9 cellular contexts compared by ENCODE assay signal in genomic region chr9:14910178-14910805, GRCh38. TPM values are rescaled to one million over a fixed set of nuclear protein-coding genes. Genes with fewer than 3 reads are reported as not detected.
A peak's percentile ranks its signal among the peaks of the same experiment; 100 is the strongest.
DNase-seq lines count a peak whose midpoint lies in the region; ATAC-seq, FAIRE-seq and TF ChIP-seq lines count a peak whose summit lies in the region.
"Had no signal": no experiment of that assay in that cellular context is flagged by ENCODE, and none has a peak within 500 bp of the region (broad histone marks: within the 10 kb centered on the region; RNA-seq: fewer than 3 reads in every experiment).

Gene FREM1 (minus strand): TSS chr9:14910428. CDS start chr9:14868977, 41,451 bp downstream.

- no peaks in the 10 kb centered on the region for H3K27me3 ChIP-seq in fibroblast of lung (ENCODE audit: control insufficient read depth, insufficient read depth, low read length)

- H3K27me3 Mint-ChIP-seq in nephron progenitor cell (ENCODE audit: low read depth, poor library complexity): no peaks in the 10 kb centered on the region
- H3K27me3 Mint-ChIP-seq in activated T-cell treated with anti-CD3 and anti-CD28 coated beads, Interleukin-2, amount 50 U/mL, for 24 hours: no peaks in the 10 kb centered on the region
- H3K27me3 Mint-ChIP-seq in activated naive CD4-positive, alpha-beta T cell treated with anti-CD3 and anti-CD28 coated beads for 36 hours (ENCODE audit: low read depth): peaks cover 2% of the 10 kb centered on the region

- no peak within 1 kb of the TSS for H3K27ac Mint-ChIP-seq in nephron progenitor cell
- no peak within 1 kb of the TSS for H3K27ac Mint-ChIP-seq in activated T-cell treated with anti-CD3 and anti-CD28 coated beads, Interleukin-2, amount 50 U/mL, for 24 hours
- H3K27ac Mint-ChIP-seq in activated naive CD4-positive, alpha-beta T cell treated with anti-CD3 and anti-CD28 coated beads for 36 hours: no peak within 1 kb of the TSS

- H3K4me2 ChIP-seq in fibroblast of lung (ENCODE audit: extremely low read depth, insufficient read depth, low read length): no peak within 1 kb of the TSS

- no peaks in the 10 kb centered on the region for H3K36me3 ChIP-seq in fibroblast of lung (ENCODE audit: control insufficient read depth, insufficient read depth, low read length)

- H4K20me1 ChIP-seq in fibroblast of lung (ENCODE audit: control insufficient read depth, extremely low read depth, insufficient read depth, low read length): no peaks in the 10 kb centered on the region

- no peaks in the 10 kb centered on the region for H3K4me1 ChIP-seq in fibroblast of lung (ENCODE audit: control insufficient read depth, extremely low read depth, insufficient read depth, low read length)

- no peaks in the 10 kb centered on the region for H3K79me2 ChIP-seq in fibroblast of lung (ENCODE audit: control insufficient read depth, insufficient read depth, low read length)

- H3K9me3 ChIP-seq in fibroblast of lung (ENCODE audit: control insufficient read depth, insufficient read depth, low read depth, low read length): no peaks in the 10 kb centered on the region

- H3K27ac ChIP-seq in fibroblast of lung (ENCODE audit: insufficient read depth, low read length): no peak within 1 kb of the TSS

- H3K4me3 Mint-ChIP-seq in nephron progenitor cell: no peak within 1 kb of the TSS
- no peak within 1 kb of the TSS for H3K4me3 Mint-ChIP-seq in activated T-cell treated with anti-CD3 and anti-CD28 coated beads, Interleukin-2, amount 50 U/mL, for 24 hours
- H3K4me3 Mint-ChIP-seq in activated naive CD4-positive, alpha-beta T cell treated with anti-CD3 and anti-CD28 coated beads for 36 hours: no peak within 1 kb of the TSS

- no peak for TF ChIP-seq CTCF in fibroblast of lung (conservative IDR thresholded peaks at IDR 0.05 in 1 of 2, IDR thresholded peaks at IDR 0.05 in 1 of 2; ENCODE audit: low read depth in 1 of 2, low read length in 2 of 2)
- no peak for TF ChIP-seq CTCF in nephron progenitor cell (IDR thresholded peaks at IDR 0.05)

- intact Hi-C loops in activated naive CD4-positive, alpha-beta T cell treated with anti-CD3 and anti-CD28 coated beads for 36 hours (cut with micrococcal nuclease): no loop called here

- H2AFZ ChIP-seq in fibroblast of lung (ENCODE audit: low read length): peak within 1 kb of the TSS; percentile 60

- ATAC-seq in GM18868 (IDR thresholded peaks at IDR 0.05; ENCODE audit: unreplicated experiment): no peak

- H3K4me3 ChIP-seq in fibroblast of lung (replicated peaks in 1 of 4; ENCODE audit: control extremely low read depth in 1 of 4, insufficient read depth in 1 of 4, low read depth in 3 of 4, low read length in 4 of 4): peak within 1 kb of the TSS in 2 of 4 experiments; percentile 16 to 26

- no peak within 1 kb of the TSS for H3K9ac ChIP-seq in fibroblast of lung (ENCODE audit: insufficient read depth, low read length)

- H3K4me1 Mint-ChIP-seq in nephron progenitor cell: peaks cover 18% of the 10 kb centered on the region
- no peaks in the 10 kb centered on the region for H3K4me1 Mint-ChIP-seq in activated T-cell treated with anti-CD3 and anti-CD28 coated beads, Interleukin-2, amount 50 U/mL, for 24 hours (ENCODE audit: low read depth)
- no peaks in the 10 kb centered on the region for H3K4me1 Mint-ChIP-seq in activated naive CD4-positive, alpha-beta T cell treated with anti-CD3 and anti-CD28 coated beads for 36 hours (ENCODE audit: low read depth)

- H3K9me3 Mint-ChIP-seq in nephron progenitor cell: no peaks in the 10 kb centered on the region
- no peaks in the 10 kb centered on the region for H3K9me3 Mint-ChIP-seq in activated T-cell treated with anti-CD3 and anti-CD28 coated beads, Interleukin-2, amount 50 U/mL, for 24 hours
- no peaks in the 10 kb centered on the region for H3K9me3 Mint-ChIP-seq in activated naive CD4-positive, alpha-beta T cell treated with anti-CD3 and anti-CD28 coated beads for 36 hours

- CTCF ChIA-PET in activated naive CD4-positive, alpha-beta T cell treated with anti-CD3 and anti-CD28 coated beads for 36 hours (lab: Charles Lee): no interaction called here

- peak; percentile 13 for DNase-seq in AG20443 (ENCODE audit: low spot score)
- DNase-seq in NCI-H345 treated with DMSO at 0.1 percent for 48 hours (lab: John Stamatoyannopoulos, UW; ENCODE audit: unreplicated experiment): peak; percentile 34
- DNase-seq in fibroblast of lung (ENCODE audit: low read depth in 2 of 2): peak; percentile 0 to 15
- DNase-seq in nephron progenitor cell: peak; percentile 61
- DNase-seq in activated T-cell treated with anti-CD3 and anti-CD28 coated beads, Interleukin-2, amount 50 U/mL, for 24 hours: no peak
- no peak for DNase-seq in activated naive CD4-positive, alpha-beta T cell treated with anti-CD3 and anti-CD28 coated beads for 36 hours
- DNase-seq in GM19239 (ENCODE audit: insufficient read length, low spot score): no peak

- FAIRE-seq in GM19239 (lab: Jason Lieb, UNC): no peak
- FAIRE-seq: frontal cortex had no signal

- H3K36me3 Mint-ChIP-seq in nephron progenitor cell (ENCODE audit: low read depth): no peaks in the 10 kb centered on the region
- H3K36me3 Mint-ChIP-seq in activated T-cell treated with anti-CD3 and anti-CD28 coated beads, Interleukin-2, amount 50 U/mL, for 24 hours (ENCODE audit: low read depth): no peaks in the 10 kb centered on the region
- H3K36me3 Mint-ChIP-seq in activated naive CD4-positive, alpha-beta T cell treated with anti-CD3 and anti-CD28 coated beads for 36 hours (ENCODE audit: low read depth): no peaks in the 10 kb centered on the region

RNA-seq across cellular contexts. Expression of gene FREM1, which starts in this region (rescaled TPM):
- under 0.01 TPM in 2 replicates for total RNA-seq in fibroblast of lung
- polyA plus RNA-seq in fibroblast of lung: 0.01 and 0.09 TPM in 2 replicates
- not detected in 2 replicates for polyA plus RNA-seq in fibroblast of lung (2012)
- not detected in 2 replicates for polyA minus RNA-seq in fibroblast of lung (ENCODE audit: low replicate concordance)
- not detected for total RNA-seq in activated naive CD4-positive, alpha-beta T cell treated with anti-CD3 and anti-CD28 coated beads for 36 hours

Comparison
In these comparisons a context has a peak if more than half of its experiments do, and no peak if none do; other contexts are left out.
1. Peak in DNase-seq in fibroblast of lung; RNA of the gene not detected or under 1 TPM.
2. DNase-seq: peak in AG20443 (single experiment), NCI-H345 treated with DMSO at 0.1 percent for 48 hours (single experiment) and nephron progenitor cell (single experiment); none in activated T-cell treated with anti-CD3 and anti-CD28 coated beads, Interleukin-2, amount 50 U/mL, for 24 hours (single experiment), activated naive CD4-positive, alpha-beta T cell treated with anti-CD3 and anti-CD28 coated beads for 36 hours (single experiment) and GM19239 (single experiment).